In genomic region chr10:114937962-114938817, GRCh38 we compare ENCODE assay signal across 1 cellular context.
TF ChIP-seq lines count a peak whose summit lies in the region.

TRUB1 (plus strand) TSS chr10:114938195; CDS start chr10:114938254, 59 bp downstream.

TF ChIP-seq in HepG2, 621 proteins besides CTCF, POLR2A, EP300 and RAD21 (continued from another document and continues in another):
- TF ChIP-seq ZNF503 (CRISPR knock-in tag; IDR thresholded peaks at IDR 0.05) (peak; percentile 56; the same call in 1 of the 2 replicates), ZFP1 (CRISPR knock-in tag; IDR thresholded peaks at IDR 0.05) (no peak), PRDM15 (CRISPR knock-in tag; IDR thresholded peaks at IDR 0.05) (no peak), ZBTB44 (CRISPR knock-in tag; IDR thresholded peaks at IDR 0.05) (no peak), ZNF737 (CRISPR knock-in tag; IDR thresholded peaks at IDR 0.05; ENCODE audit: borderline replicate concordance) (0 out of 2 replicates have a peak, but pooled peaks have one; percentile 75), ZBTB39 (CRISPR knock-in tag; IDR thresholded peaks at IDR 0.05) (no peak), CHD4 (IDR thresholded peaks at IDR 0.05; ENCODE audit: borderline replicate concordance, low read length) (no peak), SIN3A (IDR thresholded peaks at IDR 0.05; ENCODE audit: borderline replicate concordance, low read depth, low read length) (peak; percentile 58; the same call in 1 of the 2 replicates), ZNF619 (CRISPR knock-in tag; IDR thresholded peaks at IDR 0.05) (peak; percentile 42; the same call in 1 of the 2 replicates), MBNL3 (CRISPR knock-in tag; conservative IDR thresholded peaks at IDR 0.05) (no peak), DMTF1 (CRISPR knock-in tag; IDR thresholded peaks at IDR 0.05) (no peak), ZNF749 (CRISPR knock-in tag; IDR thresholded peaks at IDR 0.05; ENCODE audit: borderline replicate concordance) (peak; percentile 37; the same call in 1 of the 2 replicates), ZNF407 (CRISPR knock-in tag; IDR thresholded peaks at IDR 0.05; ENCODE audit: not compliant biosample characterization) (peak; percentile 28), RFX5 (IDR thresholded peaks at IDR 0.05; ENCODE audit: low read depth, low read length) (0 out of 2 replicates have a peak, but pooled peaks have one; percentile 43), KLF12 (CRISPR knock-in tag; IDR thresholded peaks at IDR 0.05; ENCODE audit: borderline replicate concordance) (no peak), ZNF720 (CRISPR knock-in tag; IDR thresholded peaks at IDR 0.05) (no peak), MAFG (CRISPR knock-in tag; IDR thresholded peaks at IDR 0.05) (no peak), LBX2 (CRISPR knock-in tag; IDR thresholded peaks at IDR 0.05; ENCODE audit: borderline replicate concordance) (no peak), NR2C2 (CRISPR knock-in tag; IDR thresholded peaks at IDR 0.05; ENCODE audit: borderline replicate concordance) (peak; percentile 78), PHF20 (CRISPR knock-in tag; IDR thresholded peaks at IDR 0.05) (peak; percentile 93), RFX1 (IDR thresholded peaks at IDR 0.05) (no peak), MEF2D (CRISPR knock-in tag; IDR thresholded peaks at IDR 0.05) (peak; percentile 66; the same call in 1 of the 2 replicates), POLR2G (IDR thresholded peaks at IDR 0.05; ENCODE audit: low read depth, low read length) (peak; percentile 88), ZSCAN20 (CRISPR knock-in tag; IDR thresholded peaks at IDR 0.05; ENCODE audit: borderline replicate concordance) (no peak), PRDM10 (CRISPR knock-in tag; IDR thresholded peaks at IDR 0.05; ENCODE audit: low read depth) (no peak)
